Comparison of ENCODE assay signal across 28 cellular contexts in genomic region chr15:77627581-77627980, GRCh38. TPM values are rescaled to one million over a fixed set of nuclear protein-coding genes. Genes with fewer than 3 reads are reported as not detected.
"Had no signal": no experiment of that assay in that cellular context is flagged by ENCODE, and none has a peak within 500 bp of the region (broad histone marks: within the 10 kb centered on the region; RNA-seq: fewer than 3 reads in every experiment).

No MANE protein-coding gene starts in this region.

- H3K4me1 Mint-ChIP-seq: activated CD4-positive, alpha-beta memory T cell treated with anti-CD3 and anti-CD28 coated beads, Interleukin-2, amount 10 ng/mL, durations not matched to agents 7 days and 5 days; activated CD4-positive, alpha-beta T cell treated with anti-CD3 and anti-CD28 coated beads, Interleukin-2, amount 10 ng/mL, durations not matched to agents 24 days and 14 days; memory B cell; stimulated activated naive B cell treated with anti-CD40 and anti-IgM and Interleukin-4, amounts not matched to agents 10 μg/mL and 1 μg/mL and 100 μg/mL, for 72 hours had no signal

- H3K9me3 ChIP-seq: uterus had no signal

- ATAC-seq: activated CD4-positive, CD25-positive, alpha-beta regulatory T cell treated with anti-CD3 and anti-CD28 coated beads, Interleukin-2, amount 50 U/mL, for 24 hours; activated naive CD4-positive, alpha-beta T cell treated with anti-CD3 and anti-CD28 coated beads, Interleukin-2, amount 50 U/mL, for 72 hours; esophagus mucosa; left colon; stimulated activated naive B cell treated with anti-CD40 and anti-IgM and Interleukin-4, amounts not matched to agents 10 μg/mL and 1 μg/mL and 100 μg/mL, for 72 hours had no signal

- H3K36me3 ChIP-seq: brain microvascular endothelial cell, uterus had no signal

- H3K4me3 ChIP-seq: uterus had no signal

- H3K9me3 Mint-ChIP-seq: activated CD4-positive, alpha-beta memory T cell treated with anti-CD3 and anti-CD28 coated beads, Interleukin-2, amount 10 ng/mL, durations not matched to agents 7 days and 5 days; activated CD4-positive, alpha-beta T cell treated with anti-CD3 and anti-CD28 coated beads, Interleukin-2, amount 10 ng/mL, durations not matched to agents 24 days and 14 days; activated naive CD4-positive, alpha-beta T cell treated with anti-CD3 and anti-CD28 coated beads, Interleukin-2, amount 50 U/mL, for 72 hours; activated T-helper 1 cell treated with anti-CD3 and anti-CD28 coated beads, Interleukin-12 subunit alpha, Interleukin-12 subunit beta, Interleukin-2, Interleukin-4 antibody, amounts not matched to agents 30 ng/mL and 10 ng/mL and 1 ng/mL, durations not matched to agents 14 hours and 24 hours and 36 hours; memory B cell; nephron had no signal

- H3K27ac Mint-ChIP-seq: activated CD4-positive, alpha-beta memory T cell treated with anti-CD3 and anti-CD28 coated beads, Interleukin-2, amount 10 ng/mL, durations not matched to agents 7 days and 5 days; activated CD4-positive, alpha-beta T cell treated with anti-CD3 and anti-CD28 coated beads, Interleukin-2, amount 10 ng/mL, durations not matched to agents 24 days and 14 days; activated naive CD4-positive, alpha-beta T cell treated with anti-CD3 and anti-CD28 coated beads, Interleukin-2, amount 50 U/mL, for 72 hours; activated T-helper 1 cell treated with anti-CD3 and anti-CD28 coated beads, Interleukin-12 subunit alpha, Interleukin-12 subunit beta, Interleukin-2, Interleukin-4 antibody, amounts not matched to agents 30 ng/mL and 10 ng/mL and 1 ng/mL, durations not matched to agents 14 hours and 24 hours and 36 hours; memory B cell; stimulated activated naive B cell treated with anti-CD40 and anti-IgM and Interleukin-4, amounts not matched to agents 10 μg/mL and 1 μg/mL and 100 μg/mL, for 72 hours had no signal

- DNase-seq: activated CD4-positive, alpha-beta memory T cell treated with anti-CD3 and anti-CD28 coated beads, Interleukin-2, amount 10 ng/mL, durations not matched to agents 7 days and 5 days; activated CD4-positive, alpha-beta T cell treated with anti-CD3 and anti-CD28 coated beads, Interleukin-2, amount 10 ng/mL, durations not matched to agents 24 days and 14 days; activated gamma-delta T cell; activated T-cell treated with anti-CD3 and anti-CD28 coated beads for 4 hours; aorta; brain microvascular endothelial cell; central memory CD4-positive, alpha-beta T cell; dermis blood vessel endothelial cell; effector memory CD4-positive, alpha-beta T cell; foreskin melanocyte; hippocampal formation; left colon; stimulated activated CD4-positive, alpha-beta T cell treated with anti-CD3 and anti-CD28 coated beads, Interleukin-2, amount 100 ng/mL, for 48 hours; stimulated activated CD8-positive, alpha-beta memory T cell treated with anti-CD3 and anti-CD28 coated beads, Interleukin-4, amount 100 ng/mL, for 48 hours; stimulated activated naive B cell treated with anti-CD40 and anti-IgM and Interleukin-4, amounts not matched to agents 10 μg/mL and 1 μg/mL and 100 μg/mL, for 72 hours; trophoblast cell; uterus had no signal

- H3K36me3 Mint-ChIP-seq: activated naive CD4-positive, alpha-beta T cell treated with anti-CD3 and anti-CD28 coated beads, Interleukin-2, amount 50 U/mL, for 72 hours; memory B cell; stimulated activated naive B cell treated with anti-CD40 and anti-IgM and Interleukin-4, amounts not matched to agents 10 μg/mL and 1 μg/mL and 100 μg/mL, for 72 hours had no signal

- FAIRE-seq: endothelial cell of umbilical vein, keratinocyte had no signal

- H3K4me3 Mint-ChIP-seq: activated CD4-positive, alpha-beta memory T cell treated with anti-CD3 and anti-CD28 coated beads, Interleukin-2, amount 10 ng/mL, durations not matched to agents 7 days and 5 days; activated CD4-positive, alpha-beta T cell treated with anti-CD3 and anti-CD28 coated beads, Interleukin-2, amount 10 ng/mL, durations not matched to agents 24 days and 14 days; activated T-helper 1 cell treated with anti-CD3 and anti-CD28 coated beads, Interleukin-12 subunit alpha, Interleukin-12 subunit beta, Interleukin-2, Interleukin-4 antibody, amounts not matched to agents 30 ng/mL and 10 ng/mL and 1 ng/mL, durations not matched to agents 14 hours and 24 hours and 36 hours; memory B cell; nephron; stimulated activated naive B cell treated with anti-CD40 and anti-IgM and Interleukin-4, amounts not matched to agents 10 μg/mL and 1 μg/mL and 100 μg/mL, for 72 hours had no signal

- H3K27ac ChIP-seq: brain microvascular endothelial cell, uterus had no signal

RNA-seq across cellular contexts. Expression of gene LINGO1, which starts 5.1 kb away (rescaled TPM):
- total RNA-seq: activated CD4-positive, alpha-beta memory T cell treated with anti-CD3 and anti-CD28 coated beads, Interleukin-2, amount 10 ng/mL, durations not matched to agents 7 days and 5 days; activated CD4-positive, alpha-beta T cell treated with anti-CD3 and anti-CD28 coated beads, Interleukin-2, amount 10 ng/mL, durations not matched to agents 24 days and 14 days; activated naive CD4-positive, alpha-beta T cell treated with anti-CD3 and anti-CD28 coated beads, Interleukin-2, amount 50 U/mL, for 72 hours; activated T-helper 1 cell treated with anti-CD3 and anti-CD28 coated beads, Interleukin-12 subunit alpha, Interleukin-12 subunit beta, Interleukin-2, Interleukin-4 antibody, amounts not matched to agents 30 ng/mL and 10 ng/mL and 1 ng/mL, durations not matched to agents 14 hours and 24 hours and 36 hours; dermis blood vessel endothelial cell; myocyte; renal cortical epithelial cell; T-helper 2 cell treated with Interferon-gamma antibody and Interleukin-4, amounts not matched to agents 100 ng/mL and 5 ng/mL, for 36 hours had no signal
- polyA plus RNA-seq: keratinocyte had no signal
